ENCODE assay signal across 1 cellular context in the genomic region with DNA sequence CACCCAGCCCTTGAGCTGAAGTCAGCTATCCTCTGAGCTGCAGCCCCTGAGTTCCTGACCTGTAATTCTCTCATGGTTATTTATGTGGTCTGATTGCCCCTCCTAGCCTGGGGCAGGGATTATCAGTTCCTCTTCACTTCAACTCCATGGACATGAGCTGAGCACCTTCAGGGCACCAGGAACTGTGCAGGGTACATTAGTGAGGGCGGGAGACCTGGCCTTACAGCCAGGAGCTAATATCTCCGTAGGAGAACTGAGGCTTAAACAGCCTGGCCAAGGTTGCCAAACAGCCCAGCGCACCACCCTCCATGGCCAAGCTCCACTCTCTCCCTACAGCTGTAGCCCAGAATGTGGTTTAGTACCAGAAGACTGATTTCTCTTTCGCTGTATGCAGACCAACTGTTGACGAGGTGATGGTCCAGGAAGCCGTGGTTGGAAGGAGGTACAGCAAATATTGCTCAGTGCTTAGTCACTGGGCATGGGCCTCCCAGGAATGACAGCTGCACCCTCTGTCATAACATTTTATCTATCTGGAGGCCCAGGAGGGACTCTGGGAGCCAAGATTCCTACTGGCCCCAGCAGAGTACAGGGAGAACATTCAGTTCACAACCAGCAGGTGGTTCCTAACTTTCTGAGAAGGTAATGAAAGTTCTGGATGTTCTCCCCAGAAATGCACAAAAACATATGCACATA.
TF ChIP-seq lines count a peak whose summit lies in the region.

No MANE protein-coding gene starts in this region.

TF ChIP-seq in GM23338, 12 proteins besides CTCF, POLR2A, EP300 and RAD21 (continued from another document):
- no peak for TF ChIP-seq CREB1 (CRISPR knock-in tag; IDR thresholded peaks at IDR 0.05; ENCODE audit: low read depth)
- TF ChIP-seq ZNF114 (CRISPR knock-in tag; IDR thresholded peaks at IDR 0.05) = no peak
- no peak for TF ChIP-seq EZH2 (IDR thresholded peaks at IDR 0.05; ENCODE audit: low read depth, unreplicated experiment)
- TF ChIP-seq POLR2AphosphoS5 (IDR thresholded peaks at IDR 0.05; ENCODE audit: low read depth) = no peak
- TF ChIP-seq, protein P1, sequence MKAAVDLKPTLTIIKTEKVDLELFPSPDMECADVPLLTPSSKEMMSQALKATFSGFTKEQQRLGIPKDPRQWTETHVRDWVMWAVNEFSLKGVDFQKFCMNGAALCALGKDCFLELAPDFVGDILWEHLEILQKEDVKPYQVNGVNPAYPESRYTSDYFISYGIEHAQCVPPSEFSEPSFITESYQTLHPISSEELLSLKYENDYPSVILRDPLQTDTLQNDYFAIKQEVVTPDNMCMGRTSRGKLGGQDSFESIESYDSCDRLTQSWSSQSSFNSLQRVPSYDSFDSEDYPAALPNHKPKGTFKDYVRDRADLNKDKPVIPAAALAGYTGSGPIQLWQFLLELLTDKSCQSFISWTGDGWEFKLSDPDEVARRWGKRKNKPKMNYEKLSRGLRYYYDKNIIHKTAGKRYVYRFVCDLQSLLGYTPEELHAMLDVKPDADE (IDR thresholded peaks at IDR 0.05) = no peak
- no peak for TF ChIP-seq STAT1 (IDR thresholded peaks at IDR 0.05; ENCODE audit: unreplicated experiment)
- no peak for TF ChIP-seq REST (IDR thresholded peaks at IDR 0.05; ENCODE audit: unreplicated experiment)
